Comparison of ENCODE assay signal across 9 cellular contexts in genomic region chr3:32460031-32460749, GRCh38. TPM values are rescaled to one million over a fixed set of nuclear protein-coding genes. Genes with fewer than 3 reads are reported as not detected.
A peak's percentile ranks its signal among the peaks of the same experiment; 100 is the strongest.
DNase-seq lines count a peak whose midpoint lies in the region; ATAC-seq and TF ChIP-seq lines count a peak whose summit lies in the region.
"Had no signal": no experiment of that assay in that cellular context is flagged by ENCODE, and none has a peak within 500 bp of the region (broad histone marks: within the 10 kb centered on the region; RNA-seq: fewer than 3 reads in every experiment).

No MANE protein-coding gene starts in this region.

- H3K18ac ChIP-seq in neuronal stem cell (ENCODE audit: low read length): peak overlapping the region; percentile 88

- no peak overlapping the region for H4K91ac ChIP-seq in neuronal stem cell (ENCODE audit: low read depth, low read length, poor library complexity)

- H2AK5ac ChIP-seq in neuronal stem cell (ENCODE audit: low read depth, low read length): peak overlapping the region; percentile 26

- no peak for DNase-seq in heart left ventricle
- DNase-seq in Right ventricle myocardium inferior (ENCODE audit: missing footprints): no peak
- peak in 2 of 3 donors; percentile 78 to 86 for DNase-seq in Peyer's patch
- DNase-seq in activated naive CD4-positive, alpha-beta T cell treated with anti-CD3 and anti-CD28 coated beads, Interleukin-2, amount 50 U/mL, for 16 hours: peak; percentile 55
- DNase-seq in neuronal stem cell (ENCODE audit: low spot score): peak; percentile 83
- DNase-seq in amniotic stem cell (lab: John Stamatoyannopoulos, UW): no peak
- no peak for DNase-seq in AML-193 (lab: John Stamatoyannopoulos, UW)

- no peak overlapping the region for H3K4ac ChIP-seq in neuronal stem cell (ENCODE audit: low read length)

- peak overlapping the region; percentile 70 for H2AFZ ChIP-seq in neuronal stem cell (ENCODE audit: low read length)

- no peak overlapping the region for H2BK120ac ChIP-seq in neuronal stem cell (ENCODE audit: low read depth, low read length)

- no peaks in the 10 kb centered on the region for H3K27me3 ChIP-seq in heart left ventricle
- H3K27me3 ChIP-seq in Peyer's patch: no peaks in the 10 kb centered on the region
- no peaks in the 10 kb centered on the region for H3K27me3 ChIP-seq in neuronal stem cell (ENCODE audit: control insufficient read depth in 3 of 3, insufficient read depth in 3 of 3, low read depth in 1 of 3, low read length in 3 of 3)

- ATAC-seq in heart left ventricle: peak in 3 of 4 donors; percentile 18 to 63 (median 34)
- no peak for ATAC-seq in Right ventricle myocardium inferior
- ATAC-seq in HG03159 (IDR thresholded peaks at IDR 0.05; ENCODE audit: unreplicated experiment): peak; percentile 95

- TF ChIP-seq CTCF in heart left ventricle (IDR thresholded peaks at IDR 0.05): no peak
- TF ChIP-seq CTCF in Peyer's patch (IDR thresholded peaks at IDR 0.05): no peak

- H3K4me1 ChIP-seq in heart left ventricle: peaks cover 0 to 37% (median 2%) of the 10 kb centered on the region in 12 donors
- H3K4me1 ChIP-seq in Peyer's patch: peaks cover 0 to 38% (median 15%) of the 10 kb centered on the region in 4 donors
- H3K4me1 ChIP-seq in neuronal stem cell (ENCODE audit: control insufficient read depth in 2 of 2, insufficient read depth in 1 of 2, low read depth in 1 of 2, low read length in 2 of 2): peaks cover 14 to 20% of the 10 kb centered on the region in 2 donors

- peak overlapping the region; percentile 39 for H3K4me2 ChIP-seq in neuronal stem cell (ENCODE audit: insufficient read depth, low read length, poor library complexity, severe bottlenecking)

- TF ChIP-seq POLR2A in heart left ventricle (IDR thresholded peaks at IDR 0.05): no peak
- no peak for TF ChIP-seq POLR2A in Peyer's patch (IDR thresholded peaks at IDR 0.05)

- H2BK5ac ChIP-seq in neuronal stem cell (ENCODE audit: low read length): no peak overlapping the region

- no peaks in the 10 kb centered on the region for H3K9me3 ChIP-seq in heart left ventricle
- no peaks in the 10 kb centered on the region for H3K9me3 ChIP-seq in Peyer's patch
- H3K9me3 ChIP-seq in neuronal stem cell (replicated peaks in 1 of 2; ENCODE audit: control insufficient read depth in 2 of 2, insufficient read depth in 1 of 2, low read depth in 1 of 2, low read length in 2 of 2): no peaks in the 10 kb centered on the region
- H3K9me3 ChIP-seq: thoracic aorta had no signal

- H2BK15ac ChIP-seq in neuronal stem cell (ENCODE audit: low read length): no peak overlapping the region

- H3K36me3 ChIP-seq in heart left ventricle (peaks cover 0 to 4% (median 0%) of the 10 kb centered on the region in 9 donors), Peyer's patch (no peaks in the 10 kb centered on the region), neuronal stem cell (replicated peaks in 1 of 2; ENCODE audit: control insufficient read depth in 2 of 2, insufficient read depth in 2 of 2, low read length in 2 of 2) (peaks cover 0 to 26% of the 10 kb centered on the region in 2 donors)
- H3K36me3 ChIP-seq: thoracic aorta had no signal

- intact Hi-C loops in heart left ventricle (cut with DNase I) (loop anchor here in 4 of 10 donors (10.0 kb wide), 3 partner anchors 55 to 285 kb away; no protein-coding TSS in a partner anchor), Right ventricle myocardium inferior (cut with DNase I) (loop anchor here (10.0 kb wide), 2 partner anchors 165 to 285 kb away; no protein-coding TSS in a partner anchor)

- H3K79me1 ChIP-seq in neuronal stem cell (ENCODE audit: low read depth, low read length): no peaks in the 10 kb centered on the region

- H4K8ac ChIP-seq in neuronal stem cell (ENCODE audit: low read depth, low read length): no peak overlapping the region

- H3K4me3 ChIP-seq in heart left ventricle (no peak overlapping the region), Peyer's patch (peak overlapping the region in 1 of 4 donors; percentile 19), neuronal stem cell (ENCODE audit: low read length in 2 of 2) (peak overlapping the region in 1 of 2 donors; percentile 24)
- H3K4me3 ChIP-seq: thoracic aorta had no signal

- 71 to 87% (median 82%) methylated on average over 14 to 15 of the region's 15 CpGs for WGBS in heart left ventricle, 4 donors
- WGBS in neuronal stem cell (ENCODE audit: extremely low coverage in 2 of 2, insufficient read length in 2 of 2, insufficient replicate concordance in 1 of 2), 2 donors: no CpG with 5 or more reads among the region's 15 CpGs

- H3K9ac ChIP-seq in neuronal stem cell (ENCODE audit: low read depth, low read length, poor library complexity): no peak overlapping the region

- no peak overlapping the region for H2BK12ac ChIP-seq in neuronal stem cell (ENCODE audit: low read length)

- H3K14ac ChIP-seq in neuronal stem cell (ENCODE audit: low read length): no peak overlapping the region

- peak overlapping the region in 1 of 12 donors; percentile 74 for H3K27ac ChIP-seq in heart left ventricle
- peak overlapping the region; percentile 65 to 83 (median 70) for H3K27ac ChIP-seq in Peyer's patch
- H3K27ac ChIP-seq in neuronal stem cell (replicated peaks; ENCODE audit: low read length): peak overlapping the region; percentile 4
- H3K27ac ChIP-seq: thoracic aorta had no signal

- H3K23ac ChIP-seq in neuronal stem cell (ENCODE audit: low read depth, low read length, poor library complexity): no peak overlapping the region

RNA-seq across cellular contexts. Expression of gene CMTM6, which starts 42.5 kb away (rescaled TPM):
- total RNA-seq in heart left ventricle: 10 to 100 TPM in 7 of 9 donors, 1 to 10 TPM in 2; 8.9 to 34.8 (median 12.5) TPM
- 10 to 100 TPM in 1 of 2 donors, 1 to 10 TPM in 1; 5.2 to 11.6 TPM for polyA plus RNA-seq in heart left ventricle
- total RNA-seq in Right ventricle myocardium inferior: 11.3 TPM
- total RNA-seq in Peyer's patch: 10 to 100 TPM; 14.9 to 32.8 (median 26.8) TPM
- polyA plus RNA-seq in neuronal stem cell (2013, experiment 1 of 2): 38.0 TPM
- polyA plus RNA-seq in neuronal stem cell (2013, experiment 2 of 2): 39.3 TPM

Comparison
In these comparisons a context has a peak if more than half of its experiments do, and no peak if none do; other contexts are left out.
1. DNase-seq: peak in Peyer's patch (2 of 3), activated naive CD4-positive, alpha-beta T cell treated with anti-CD3 and anti-CD28 coated beads, Interleukin-2, amount 50 U/mL, for 16 hours (single experiment) and neuronal stem cell (single experiment); none in heart left ventricle (0 of 5), Right ventricle myocardium inferior (single experiment), amniotic stem cell (single experiment) and AML-193 (0 of 2).